20 cellular contexts compared by ENCODE assay signal in genomic region chr5:76610196-76610595, GRCh38. TPM values are rescaled to one million over a fixed set of nuclear protein-coding genes. Genes with fewer than 3 reads are reported as not detected.
DNase-seq lines count a peak whose midpoint lies in the region; ATAC-seq and TF ChIP-seq lines count a peak whose summit lies in the region.
"Had no signal": no experiment of that assay in that cellular context is flagged by ENCODE, and none has a peak within 500 bp of the region (broad histone marks: within the 10 kb centered on the region; RNA-seq: fewer than 3 reads in every experiment).

No MANE protein-coding gene starts in this region.

- H3K36me3 Mint-ChIP-seq in chondrocyte (ENCODE audit: low read depth): no peaks in the 10 kb centered on the region

- H3K4me3 Mint-ChIP-seq in chondrocyte (ENCODE audit: unreplicated experiment): no peak overlapping the region
- H3K4me3 Mint-ChIP-seq: CD14-positive monocyte, GM23338 had no signal

- TF ChIP-seq CTCF in chondrocyte (IDR thresholded peaks at IDR 0.05): no peak

- ATAC-seq in HG02763 (IDR thresholded peaks at IDR 0.05; ENCODE audit: unreplicated experiment): no peak
- ATAC-seq: GM12878, GM23338 had no signal

- peak overlapping the region; percentile 14 for H3K27ac Mint-ChIP-seq in chondrocyte (ENCODE audit: unreplicated experiment)
- H3K27ac Mint-ChIP-seq: GM23338 had no signal

- peak; percentile 4 for DNase-seq in NCI-H1105 treated with DMSO at 0.1 percent for 48 hours (lab: John Stamatoyannopoulos, UW)
- no peak for DNase-seq in NCI-H1105 (lab: John Stamatoyannopoulos, UW)
- peak; percentile 25 for DNase-seq in Daoy (ENCODE audit: low read depth)
- peak; percentile 73 for DNase-seq in NCI-H2029 treated with DMSO at 0.1 percent for 48 hours (lab: John Stamatoyannopoulos, UW)
- no peak for DNase-seq in chondrocyte (ENCODE audit: low spot score)
- DNase-seq in NCI-H82 (lab: John Stamatoyannopoulos, UW): no peak
- no peak for DNase-seq in NCI-H510A (lab: John Stamatoyannopoulos, UW)
- DNase-seq: 8988T, HCEC 1CT, NCI-H1417 treated with DMSO at 0.1 percent for 48 hours, NCI-H187 treated with DMSO at 0.1 percent for 48 hours, NCI-H2171 treated with DMSO at 0.1 percent for 48 hours, NCI-H748 treated with DMSO at 0.1 percent for 48 hours, OCI-M1, SHP77, SK-N-SH had no signal

- peaks cover 17% of the 10 kb centered on the region for H3K4me1 Mint-ChIP-seq in chondrocyte (ENCODE audit: low read depth)

- no peaks in the 10 kb centered on the region for H3K27me3 Mint-ChIP-seq in chondrocyte (ENCODE audit: low read depth)

- no peaks in the 10 kb centered on the region for H3K9me3 Mint-ChIP-seq in chondrocyte (ENCODE audit: low read depth)
- H3K9me3 Mint-ChIP-seq: CD14-positive monocyte, GM23338 had no signal

RNA-seq across cellular contexts. Expression of gene F2RL2, which starts 13.0 kb away (rescaled TPM):
- 0.39 and 1.5 TPM in 2 replicates for total RNA-seq in Daoy (2014; rRNA removed; shearing (Covaris generic))
- 7.9 to 31.3 TPM (median 8.4 TPM) in 3 replicates for total RNA-seq in chondrocyte
- total RNA-seq: GM12878 had no signal

Comparison
In these comparisons a context has a peak if more than half of its experiments do, and no peak if none do; other contexts are left out.
1. DNase-seq: peak in NCI-H1105 treated with DMSO at 0.1 percent for 48 hours (single experiment), Daoy (single experiment) and NCI-H2029 treated with DMSO at 0.1 percent for 48 hours (single experiment); none in NCI-H1105 (single experiment), chondrocyte (single experiment), NCI-H82 (single experiment) and NCI-H510A (single experiment).